Comparison of ENCODE assay signal across 8 cellular contexts in the genomic region with DNA sequence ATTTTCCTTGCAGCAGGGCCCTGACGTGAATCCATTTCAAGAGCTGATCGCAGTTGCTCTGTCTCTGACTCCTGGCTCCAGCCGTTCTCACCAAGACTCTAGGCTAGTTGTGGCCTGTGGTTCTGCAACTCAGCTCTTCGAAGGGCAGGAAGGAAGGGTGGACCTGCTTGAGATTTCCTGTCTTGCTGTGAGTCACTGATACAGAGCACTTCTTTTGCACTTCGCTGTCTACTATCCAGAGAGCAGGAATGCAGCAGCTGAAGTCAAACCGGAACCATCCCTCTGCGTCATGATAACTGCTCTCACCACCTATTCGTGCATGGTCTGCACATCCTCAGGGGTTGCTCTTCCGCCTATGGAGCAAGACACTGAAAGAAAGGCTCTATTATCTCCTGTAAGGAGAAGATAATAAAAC. TPM values are rescaled to one million over a fixed set of nuclear protein-coding genes. Genes with fewer than 3 reads are reported as not detected.
DNase-seq lines count a peak whose midpoint lies in the region; ATAC-seq lines count a peak whose summit lies in the region.

No MANE protein-coding gene starts in this region.

- H3K27ac Mint-ChIP-seq in activated naive CD8-positive, alpha-beta T cell treated with anti-CD3 and anti-CD28 coated beads, Interleukin-2, amount 10 ng/mL, durations not matched to agents 7 days and 5 days, result peak overlapping the region; percentile 97

- no peaks in the 10 kb centered on the region for H3K27me3 Mint-ChIP-seq in activated naive CD8-positive, alpha-beta T cell treated with anti-CD3 and anti-CD28 coated beads, Interleukin-2, amount 10 ng/mL, durations not matched to agents 7 days and 5 days

- no peaks in the 10 kb centered on the region for H3K9me3 Mint-ChIP-seq in activated naive CD8-positive, alpha-beta T cell treated with anti-CD3 and anti-CD28 coated beads, Interleukin-2, amount 10 ng/mL, durations not matched to agents 7 days and 5 days

- peaks cover 12% of the 10 kb centered on the region for H3K36me3 Mint-ChIP-seq in activated naive CD8-positive, alpha-beta T cell treated with anti-CD3 and anti-CD28 coated beads, Interleukin-2, amount 10 ng/mL, durations not matched to agents 7 days and 5 days

- POLR2A ChIA-PET in activated naive CD8-positive, alpha-beta T cell treated with anti-CD3 and anti-CD28 coated beads, Interleukin-2, amount 10 ng/mL, durations not matched to agents 7 days and 5 days (lab: Charles Lee), result interaction anchor here (0.8 to 5.4 kb wide), 2 partner anchors 11 to 59 kb away, joined by 3 to 60 read pairs; a partner anchor contains a TSS

- ATAC-seq in GM18870 (IDR thresholded peaks at IDR 0.05; ENCODE audit: unreplicated experiment) (peak; percentile 96), HG03108 (IDR thresholded peaks at IDR 0.05; ENCODE audit: unreplicated experiment) (peak; percentile 100)
- peak; percentile 99 for ATAC-seq in activated naive CD8-positive, alpha-beta T cell treated with anti-CD3 and anti-CD28 coated beads, Interleukin-2, amount 10 ng/mL, durations not matched to agents 7 days and 5 days (ENCODE audit: low read depth)

- DNase-seq in SKM-1 treated with dmso at 0.1 percent for 144 hours (lab: John Stamatoyannopoulos, UW; ENCODE audit: unreplicated experiment), result peak; percentile 98
- DNase-seq in activated naive CD8-positive, alpha-beta T cell treated with anti-CD3 and anti-CD28 coated beads, Interleukin-2, amount 10 ng/mL, durations not matched to agents 7 days and 5 days, result peak; percentile 56
- peak; percentile 87 for DNase-seq in hepatic stellate cell (ENCODE audit: low spot score)
- peak; percentile 65 for DNase-seq in stimulated activated CD4-positive, alpha-beta T cell treated with anti-CD3 and anti-CD28 coated beads, Interleukin-15, amount 100 ng/mL, for 24 hours
- DNase-seq in NCI-H1694 treated with DMSO at 0.1 percent for 48 hours (lab: John Stamatoyannopoulos, UW), result no peak
- DNase-seq in NCI-H1092 (lab: John Stamatoyannopoulos, UW), result no peak

- peak overlapping the region; percentile 80 for H3K4me3 Mint-ChIP-seq in activated naive CD8-positive, alpha-beta T cell treated with anti-CD3 and anti-CD28 coated beads, Interleukin-2, amount 10 ng/mL, durations not matched to agents 7 days and 5 days

- peaks cover 36% of the 10 kb centered on the region for H3K4me1 Mint-ChIP-seq in activated naive CD8-positive, alpha-beta T cell treated with anti-CD3 and anti-CD28 coated beads, Interleukin-2, amount 10 ng/mL, durations not matched to agents 7 days and 5 days

RNA-seq across cellular contexts. Expression of a gene that starts 59.7 kb away (rescaled TPM):
- total RNA-seq in activated naive CD8-positive, alpha-beta T cell treated with anti-CD3 and anti-CD28 coated beads, Interleukin-2, amount 10 ng/mL, durations not matched to agents 7 days and 5 days, result 10 to 100 TPM; 19.3 to 20.7 TPM

Comparison
In these comparisons a context has a peak if more than half of its experiments do, and no peak if none do; other contexts are left out.
1. DNase-seq: peak in SKM-1 treated with dmso at 0.1 percent for 144 hours (single experiment), activated naive CD8-positive, alpha-beta T cell treated with anti-CD3 and anti-CD28 coated beads, Interleukin-2, amount 10 ng/mL, durations not matched to agents 7 days and 5 days (single experiment), hepatic stellate cell (single experiment) and stimulated activated CD4-positive, alpha-beta T cell treated with anti-CD3 and anti-CD28 coated beads, Interleukin-15, amount 100 ng/mL, for 24 hours (single experiment); none in NCI-H1694 treated with DMSO at 0.1 percent for 48 hours (single experiment) and NCI-H1092 (single experiment).
2. Peak in every context shown above with its lines, with median percentiles within 50 percentile points of each other: ATAC-seq.